12 cellular contexts compared by ENCODE assay signal in the genomic region with DNA sequence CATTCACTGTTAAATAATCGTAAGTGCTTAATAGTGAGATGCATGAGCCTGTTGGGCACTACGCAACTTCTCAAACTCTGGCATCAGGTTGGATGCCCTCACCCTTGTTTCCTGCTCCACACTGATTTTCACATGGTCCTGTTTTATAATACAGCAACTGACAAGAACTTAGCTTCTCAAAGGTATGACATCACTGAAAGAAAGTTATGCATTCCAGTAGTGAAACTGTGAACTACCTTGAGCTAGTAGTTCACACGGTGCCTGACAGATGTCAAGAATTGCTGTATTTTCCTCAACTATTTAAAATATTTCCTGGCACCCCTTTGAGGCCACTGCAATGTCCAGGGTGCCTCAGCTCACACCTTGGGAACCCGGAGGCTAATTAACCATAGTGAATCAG.
DNase-seq lines count a peak whose midpoint lies in the region; ATAC-seq, FAIRE-seq and TF ChIP-seq lines count a peak whose summit lies in the region.
"Had no signal": no experiment of that assay in that cellular context is flagged by ENCODE, and none has a peak within 500 bp of the region (broad histone marks: within the 10 kb centered on the region; RNA-seq: fewer than 3 reads in every experiment).

No MANE protein-coding gene starts in this region.

- POLR2A ChIA-PET in HepG2 (lab: Yijun Ruan, JAX), result no interaction called here

- H3K79me2 ChIP-seq in HepG2 (ENCODE audit: insufficient read depth, low read length), result no peaks in the 10 kb centered on the region

- no peak for TF ChIP-seq RAD21 in HepG2 (CRISPR knock-in tag; IDR thresholded peaks at IDR 0.05)

- TF ChIP-seq EP300 in HepG2 (IDR thresholded peaks at IDR 0.05; ENCODE audit: low read depth in 2 of 2, low read length in 2 of 2), result no peak
- TF ChIP-seq EP300 in HepG2 (CRISPR knock-in tag; IDR thresholded peaks at IDR 0.05; ENCODE audit: borderline replicate concordance), result no peak

- intact Hi-C loops in HepG2 (cut with micrococcal nuclease; ENCODE audit: unreplicated experiment) (no loop called here), tibial artery (cut with DNase I; ENCODE audit: low total_unique reads) (no loop called here)

- no peak overlapping the region for H2AFZ ChIP-seq in HepG2 (ENCODE audit: low read length)

- H4K20me1 ChIP-seq in HepG2 (ENCODE audit: insufficient read depth, low read length), result no peaks in the 10 kb centered on the region

- H3K27ac ChIP-seq in HepG2 (ENCODE audit: extremely low read length, insufficient read depth, low read length) (no peak overlapping the region), tibial artery (no peak overlapping the region)

- H3K4me1 ChIP-seq in HepG2 (ENCODE audit: insufficient read depth, low read length) (peaks cover 5% of the 10 kb centered on the region), tibial artery (peaks cover 0 to 4% (median 0%) of the 10 kb centered on the region in 4 donors)

- H3K36me3 ChIP-seq in HepG2 (replicated peaks in 1 of 2; ENCODE audit: control insufficient read depth in 1 of 2, insufficient read depth in 2 of 2, low read length in 2 of 2) (no peaks in the 10 kb centered on the region), tibial artery (no peaks in the 10 kb centered on the region)

- no peak for FAIRE-seq in HepG2 (lab: Jason Lieb, UNC)

- TF ChIP-seq CTCF in HepG2 (CRISPR knock-in tag; IDR thresholded peaks at IDR 0.05) (no peak), tibial artery (IDR thresholded peaks at IDR 0.05) (no peak)

- CTCF ChIA-PET in HepG2 (lab: Yijun Ruan, JAX; ENCODE audit: low intra/inter-chr PET ratio, low total read pairs), result no interaction called here

- ATAC-seq in GM21576 (IDR thresholded peaks at IDR 0.05; ENCODE audit: unreplicated experiment) (peak; percentile 75), HG03175 (IDR thresholded peaks at IDR 0.05; ENCODE audit: unreplicated experiment) (peak; percentile 85), HepG2 (no peak)
- ATAC-seq: K562, SK-N-SH treated with all-trans-retinoic acid at 6 μM for 48 hours had no signal

- BruUV-seq in HepG2 (replicated peaks; lab: Mats Ljungman, UMichigan), result no TSS peak

- H3K9me3 ChIP-seq in HepG2 (ENCODE audit: low read length) (no peaks in the 10 kb centered on the region), tibial artery (no peaks in the 10 kb centered on the region)

- H3K27me3 ChIP-seq in HepG2 (ENCODE audit: control insufficient read depth in 1 of 2, insufficient read depth in 2 of 2, low read length in 2 of 2) (peaks cover 0 to 9% of the 10 kb centered on the region in 2 experiments; a peak in 1 of 5 replicates), tibial artery (no peaks in the 10 kb centered on the region)

- peak; percentile 2 for DNase-seq in stimulated activated naive CD4-positive, alpha-beta T cell treated with Interleukin-2 at 50 U/mL for 16 hours (lab: John Stamatoyannopoulos, UW)
- DNase-seq in stimulated activated naive CD4-positive, alpha-beta T cell (lab: John Stamatoyannopoulos, UW), result no peak
- DNase-seq in C1 segment of cervical spinal cord (lab: John Stamatoyannopoulos, UW) (no peak), NCI-H510A treated with DMSO at 0.1 percent for 48 hours (lab: John Stamatoyannopoulos, UW) (no peak), HepG2 (ENCODE audit: low spot score) (no peak), tibial artery (no peak)
- DNase-seq: dermis blood vessel endothelial cell, NCI-H226 had no signal

- H3K9ac ChIP-seq in HepG2 (ENCODE audit: insufficient read depth, low read depth, low read length), result no peak overlapping the region

- no peak overlapping the region for H3K4me2 ChIP-seq in HepG2 (ENCODE audit: low read depth, low read length)

- no peak for TF ChIP-seq POLR2A in HepG2 (IDR thresholded peaks at IDR 0.05; ENCODE audit: insufficient read depth in 1 of 2, low read depth in 2 of 2, low read length in 2 of 2)

- WGBS in HepG2 (ENCODE audit: low lambda C conversion rate), result 46% methylated on average over 4 of the region's 4 CpGs

- in situ Hi-C loops in HepG2 (cut with HindIII; ENCODE audit: extremely low pct_ligation_motif_present, low pct_unique_long_range_greater_than_20kb), result no loop called here

- H3K4me3 ChIP-seq in HepG2 (replicated peaks in 1 of 3; ENCODE audit: insufficient read depth in 1 of 3, low read depth in 2 of 3, low read length in 3 of 3) (no peak overlapping the region), tibial artery (no peak overlapping the region)
- H3K4me3 ChIP-seq: K562 had no signal

TF ChIP-seq in HepG2, 621 proteins besides CTCF, POLR2A, EP300 and RAD21 (continues in another document):
- TF ChIP-seq JUND (CRISPR knock-in tag; IDR thresholded peaks at IDR 0.05), result no peak
- TF ChIP-seq GATA4 (IDR thresholded peaks at IDR 0.05; ENCODE audit: borderline replicate concordance, low read depth), result no peak
- TF ChIP-seq, protein P1, sequence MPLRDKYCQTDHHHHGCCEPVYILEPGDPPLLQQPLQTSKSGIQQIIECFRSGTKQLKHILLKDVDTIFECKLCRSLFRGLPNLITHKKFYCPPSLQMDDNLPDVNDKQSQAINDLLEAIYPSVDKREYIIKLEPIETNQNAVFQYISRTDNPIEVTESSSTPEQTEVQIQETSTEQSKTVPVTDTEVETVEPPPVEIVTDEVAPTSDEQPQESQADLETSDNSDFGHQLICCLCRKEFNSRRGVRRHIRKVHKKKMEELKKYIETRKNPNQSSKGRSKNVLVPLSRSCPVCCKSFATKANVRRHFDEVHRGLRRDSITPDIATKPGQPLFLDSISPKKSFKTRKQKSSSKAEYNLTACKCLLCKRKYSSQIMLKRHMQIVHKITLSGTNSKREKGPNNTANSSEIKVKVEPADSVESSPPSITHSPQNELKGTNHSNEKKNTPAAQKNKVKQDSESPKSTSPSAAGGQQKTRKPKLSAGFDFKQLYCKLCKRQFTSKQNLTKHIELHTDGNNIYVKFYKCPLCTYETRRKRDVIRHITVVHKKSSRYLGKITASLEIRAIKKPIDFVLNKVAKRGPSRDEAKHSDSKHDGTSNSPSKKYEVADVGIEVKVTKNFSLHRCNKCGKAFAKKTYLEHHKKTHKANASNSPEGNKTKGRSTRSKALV (CRISPR knock-in tag; IDR thresholded peaks at IDR 0.05), result no peak
- TF ChIP-seq, protein P2, sequence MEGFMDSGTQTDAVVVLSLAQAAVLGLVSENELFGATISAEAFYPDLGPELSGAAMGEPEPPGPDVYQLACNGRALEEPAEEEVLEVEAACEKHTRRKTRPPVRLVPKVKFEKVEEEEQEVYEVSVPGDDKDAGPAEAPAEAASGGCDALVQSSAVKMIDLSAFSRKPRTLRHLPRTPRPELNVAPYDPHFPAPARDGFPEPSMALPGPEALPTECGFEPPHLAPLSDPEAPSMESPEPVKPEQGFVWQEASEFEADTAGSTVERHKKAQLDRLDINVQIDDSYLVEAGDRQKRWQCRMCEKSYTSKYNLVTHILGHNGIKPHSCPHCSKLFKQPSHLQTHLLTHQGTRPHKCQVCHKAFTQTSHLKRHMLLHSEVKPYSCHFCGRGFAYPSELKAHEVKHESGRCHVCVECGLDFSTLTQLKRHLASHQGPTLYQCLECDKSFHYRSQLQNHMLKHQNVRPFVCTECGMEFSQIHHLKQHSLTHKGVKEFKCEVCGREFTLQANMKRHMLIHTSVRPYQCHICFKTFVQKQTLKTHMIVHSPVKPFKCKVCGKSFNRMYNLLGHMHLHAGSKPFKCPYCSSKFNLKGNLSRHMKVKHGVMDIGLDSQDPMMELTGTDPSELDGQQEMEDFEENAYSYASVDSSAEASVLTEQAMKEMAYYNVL (CRISPR knock-in tag; IDR thresholded peaks at IDR 0.05; ENCODE audit: borderline replicate concordance), result no peak
- TF ChIP-seq SETDB1 (CRISPR knock-in tag; IDR thresholded peaks at IDR 0.05; ENCODE audit: borderline replicate concordance), result no peak
- TF ChIP-seq TOE1 (CRISPR knock-in tag; IDR thresholded peaks at IDR 0.05), result no peak
- TF ChIP-seq, protein P3, sequence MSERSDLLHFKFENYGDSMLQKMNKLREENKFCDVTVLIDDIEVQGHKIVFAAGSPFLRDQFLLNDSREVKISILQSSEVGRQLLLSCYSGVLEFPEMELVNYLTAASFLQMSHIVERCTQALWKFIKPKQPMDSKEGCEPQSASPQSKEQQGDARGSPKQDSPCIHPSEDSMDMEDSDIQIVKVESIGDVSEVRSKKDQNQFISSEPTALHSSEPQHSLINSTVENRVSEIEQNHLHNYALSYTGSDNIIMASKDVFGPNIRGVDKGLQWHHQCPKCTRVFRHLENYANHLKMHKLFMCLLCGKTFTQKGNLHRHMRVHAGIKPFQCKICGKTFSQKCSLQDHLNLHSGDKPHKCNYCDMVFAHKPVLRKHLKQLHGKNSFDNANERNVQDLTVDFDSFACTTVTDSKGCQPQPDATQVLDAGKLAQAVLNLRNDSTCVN (CRISPR knock-in tag; IDR thresholded peaks at IDR 0.05; ENCODE audit: borderline replicate concordance), result no peak
- no peak for TF ChIP-seq CENPT (CRISPR knock-in tag; IDR thresholded peaks at IDR 0.05; ENCODE audit: low read depth)
- TF ChIP-seq, protein P4, sequence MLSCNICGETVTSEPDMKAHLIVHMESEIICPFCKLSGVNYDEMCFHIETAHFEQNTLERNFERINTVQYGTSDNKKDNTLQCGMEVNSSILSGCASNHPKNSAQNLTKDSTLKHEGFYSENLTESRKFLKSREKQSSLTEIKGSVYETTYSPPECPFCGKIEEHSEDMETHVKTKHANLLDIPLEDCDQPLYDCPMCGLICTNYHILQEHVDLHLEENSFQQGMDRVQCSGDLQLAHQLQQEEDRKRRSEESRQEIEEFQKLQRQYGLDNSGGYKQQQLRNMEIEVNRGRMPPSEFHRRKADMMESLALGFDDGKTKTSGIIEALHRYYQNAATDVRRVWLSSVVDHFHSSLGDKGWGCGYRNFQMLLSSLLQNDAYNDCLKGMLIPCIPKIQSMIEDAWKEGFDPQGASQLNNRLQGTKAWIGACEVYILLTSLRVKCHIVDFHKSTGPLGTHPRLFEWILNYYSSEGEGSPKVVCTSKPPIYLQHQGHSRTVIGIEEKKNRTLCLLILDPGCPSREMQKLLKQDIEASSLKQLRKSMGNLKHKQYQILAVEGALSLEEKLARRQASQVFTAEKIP (CRISPR knock-in tag; IDR thresholded peaks at IDR 0.05; ENCODE audit: borderline replicate concordance), result no peak
- TF ChIP-seq ZNF598 (CRISPR knock-in tag; IDR thresholded peaks at IDR 0.05; ENCODE audit: borderline replicate concordance), result no peak
- TF ChIP-seq MED1 (CRISPR knock-in tag; IDR thresholded peaks at IDR 0.05), result no peak
- no peak for TF ChIP-seq ZBTB21 (CRISPR knock-in tag; IDR thresholded peaks at IDR 0.05)
- TF ChIP-seq ZNF556 (CRISPR knock-in tag; IDR thresholded peaks at IDR 0.05; ENCODE audit: borderline replicate concordance), result no peak
